24 cellular contexts compared by ENCODE assay signal in the genomic region with DNA sequence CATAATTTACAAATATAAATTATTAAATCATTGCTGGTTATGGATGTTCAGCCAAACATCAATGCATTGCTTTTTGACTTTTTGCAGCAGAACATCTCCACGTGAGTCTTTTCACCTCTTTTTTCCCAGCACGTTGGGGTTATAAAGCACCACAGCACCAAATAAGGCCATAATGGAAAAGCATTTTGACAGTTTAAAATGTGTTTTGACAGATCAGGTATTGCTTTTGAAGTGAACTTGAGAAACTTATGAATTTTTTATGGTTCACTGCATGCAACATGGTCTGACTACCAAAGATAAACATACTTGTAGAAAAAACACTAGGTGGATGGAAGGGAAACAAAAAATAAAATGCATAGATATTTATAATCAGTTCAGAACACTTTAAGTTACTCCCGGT.
"Had no signal": no experiment of that assay in that cellular context is flagged by ENCODE, and none has a peak within 500 bp of the region (broad histone marks: within the 10 kb centered on the region; RNA-seq: fewer than 3 reads in every experiment).

No MANE protein-coding gene starts in this region.

- H3K27me3 ChIP-seq: colonic mucosa, dorsolateral prefrontal cortex, esophagus muscularis mucosa, esophagus squamous epithelium, foreskin keratinocyte, gastrocnemius medialis, gastroesophageal sphincter, heart left ventricle, heart right ventricle had no signal

- H3K36me3 ChIP-seq: colonic mucosa, esophagus muscularis mucosa, esophagus squamous epithelium, gastrocnemius medialis, gastroesophageal sphincter, heart left ventricle, heart right ventricle had no signal

- H3K4me1 ChIP-seq: colonic mucosa, esophagus muscularis mucosa, esophagus squamous epithelium, foreskin keratinocyte, gastrocnemius medialis, gastroesophageal sphincter had no signal

- ATAC-seq: effector memory CD8-positive, alpha-beta T cell; esophagus mucosa; foreskin keratinocyte; gastrocnemius medialis; gastroesophageal sphincter; heart left ventricle; heart right ventricle had no signal

- H3K4me3 ChIP-seq: colonic mucosa, coronary artery, dorsolateral prefrontal cortex, esophagus muscularis mucosa, esophagus squamous epithelium, gastrocnemius medialis, gastroesophageal sphincter, heart left ventricle, heart right ventricle had no signal

- H3K9me3 ChIP-seq: colonic mucosa, esophagus squamous epithelium, gastrocnemius medialis, gastroesophageal sphincter had no signal

- DNase-seq: colonic mucosa; cortex of kidney; dermis blood vessel endothelial cell; dorsolateral prefrontal cortex; effector CD4-positive, alpha-beta T cell; effector CD8-positive, alpha-beta T cell; effector memory CD4-positive, alpha-beta T cell; effector memory CD8-positive, alpha-beta T cell; endodermal cell; erythroblast; esophagus squamous epithelium; foreskin fibroblast; foreskin keratinocyte; foreskin melanocyte; gastrocnemius medialis; glutamatergic neuron; head of caudate nucleus; heart left ventricle; heart right ventricle had no signal

- H3K27ac ChIP-seq: colonic mucosa, coronary artery, dorsolateral prefrontal cortex, epithelial cell of prostate, esophagus muscularis mucosa, esophagus squamous epithelium, foreskin keratinocyte, gastrocnemius medialis, gastroesophageal sphincter, heart left ventricle, heart right ventricle had no signal
